Comparison of ENCODE assay signal across 1 cellular context in the genomic region with DNA sequence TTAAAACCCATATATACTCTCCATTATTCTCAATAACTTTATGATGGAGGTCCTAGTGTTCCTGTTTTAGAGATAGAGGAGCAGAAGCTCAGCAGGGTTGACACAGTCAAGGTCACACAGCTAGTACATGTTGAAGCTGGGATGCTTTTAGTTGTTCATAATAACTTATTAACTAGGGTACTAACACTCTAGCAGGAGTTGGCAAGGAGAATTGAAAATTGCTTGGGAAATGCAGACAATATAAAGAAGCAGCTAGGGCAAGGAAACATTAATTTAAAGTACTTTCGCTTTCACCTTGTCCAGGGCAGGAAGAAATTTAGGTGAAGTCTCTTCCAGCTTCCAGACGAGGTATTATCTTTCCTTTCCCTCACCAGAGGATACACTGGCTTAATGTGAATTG.
TF ChIP-seq lines count a peak whose summit lies in the region.

No MANE protein-coding gene starts in this region.

TF ChIP-seq in HepG2, 621 proteins besides CTCF, POLR2A, EP300 and RAD21 (continued from another document):
- TF ChIP-seq MTF2 (CRISPR knock-in tag; IDR thresholded peaks at IDR 0.05; ENCODE audit: borderline replicate concordance): no peak
